In genomic region chr10:96656839-96657238, GRCh38 we compare ENCODE assay signal across 17 cellular contexts.
DNase-seq lines count a peak whose midpoint lies in the region; ATAC-seq, FAIRE-seq and TF ChIP-seq lines count a peak whose summit lies in the region.
"Had no signal": no experiment of that assay in that cellular context is flagged by ENCODE, and none has a peak within 500 bp of the region (broad histone marks: within the 10 kb centered on the region; RNA-seq: fewer than 3 reads in every experiment).

No MANE protein-coding gene starts in this region.

- H3K9ac ChIP-seq in HepG2 (ENCODE audit: insufficient read depth, low read depth, low read length) = no peak overlapping the region

- TF ChIP-seq POLR2A in right lobe of liver (IDR thresholded peaks at IDR 0.05) = no peak
- no peak for TF ChIP-seq POLR2A in HepG2 (IDR thresholded peaks at IDR 0.05; ENCODE audit: insufficient read depth in 1 of 2, low read depth in 2 of 2, low read length in 2 of 2)

- FAIRE-seq in HepG2 (lab: Jason Lieb, UNC) = no peak
- FAIRE-seq: endometrium, GM19239, RCC 7860 had no signal

- peak overlapping the region in 2 of 3 donors; percentile 47 to 82 for H3K27ac ChIP-seq in right lobe of liver
- H3K27ac ChIP-seq in HepG2 (ENCODE audit: extremely low read length, insufficient read depth, low read length) = no peak overlapping the region
- H3K27ac ChIP-seq in lung (ENCODE audit: low read depth in 1 of 2, low read length in 1 of 2) = no peak overlapping the region
- H3K27ac ChIP-seq in upper lobe of right lung = no peak overlapping the region

- in situ Hi-C loops in HepG2 (cut with HindIII; ENCODE audit: extremely low pct_ligation_motif_present, low pct_unique_long_range_greater_than_20kb) = no loop called here

- H4K20me1 ChIP-seq in HepG2 (ENCODE audit: insufficient read depth, low read length) = no peaks in the 10 kb centered on the region

- POLR2A ChIA-PET in HepG2 (lab: Yijun Ruan, JAX) (no interaction called here), GM10248 (lab: Yijun Ruan, JAX) (no interaction called here)

- CTCF ChIA-PET in HepG2 (lab: Yijun Ruan, JAX; ENCODE audit: low intra/inter-chr PET ratio, low total read pairs) (no interaction called here), GM10248 (lab: Yijun Ruan, JAX) (interaction anchor here (1.0 to 2.2 kb wide), 3 partner anchors 8 to 22 kb away, joined by 3 to 5 read pairs (median 4); no protein-coding TSS in a partner anchor)

- TF ChIP-seq CTCF in right lobe of liver (IDR thresholded peaks at IDR 0.05) (no peak), HepG2 (CRISPR knock-in tag; IDR thresholded peaks at IDR 0.05) (no peak), lung (IDR thresholded peaks at IDR 0.05; ENCODE audit: control extremely low read depth, extremely low read depth) (no peak), upper lobe of right lung (IDR thresholded peaks at IDR 0.05) (no peak), GM10248 (IDR thresholded peaks at IDR 0.05; ENCODE audit: control extremely low read depth, extremely low read depth, low read depth, missing control alignments) (no peak)

- H3K9me3 ChIP-seq in right lobe of liver (no peaks in the 10 kb centered on the region), HepG2 (ENCODE audit: low read length) (no peaks in the 10 kb centered on the region), lung (ENCODE audit: control insufficient read depth in 2 of 2, insufficient read depth in 1 of 2, low read length in 1 of 2) (no peaks in the 10 kb centered on the region), upper lobe of right lung (no peaks in the 10 kb centered on the region)
- H3K9me3 ChIP-seq: sigmoid colon, stomach had no signal

- ATAC-seq in right lobe of liver = peak; percentile 9 to 39 (median 12)
- ATAC-seq in HepG2 = no peak
- ATAC-seq in lung (ENCODE audit: insufficient read depth, low FRiP score) = peak; percentile 38
- peak; percentile 79 for ATAC-seq in upper lobe of right lung
- ATAC-seq in HG02885 (IDR thresholded peaks at IDR 0.05; ENCODE audit: poor library complexity, unreplicated experiment) = no peak

- H2AFZ ChIP-seq in HepG2 (ENCODE audit: low read length) = no peak overlapping the region

- H3K4me3 ChIP-seq in right lobe of liver (no peak overlapping the region), HepG2 (replicated peaks in 1 of 3; ENCODE audit: insufficient read depth in 1 of 3, low read depth in 2 of 3, low read length in 3 of 3) (no peak overlapping the region), lung (no peak overlapping the region), upper lobe of right lung (peak overlapping the region; percentile 10)
- H3K4me3 ChIP-seq: sigmoid colon had no signal

- intact Hi-C loops in right lobe of liver (cut with DNase I) (no loop called here), HepG2 (cut with micrococcal nuclease; ENCODE audit: unreplicated experiment) (no loop called here), upper lobe of right lung (cut with DNase I) (no loop called here)

- no peaks in the 10 kb centered on the region for H3K79me2 ChIP-seq in HepG2 (ENCODE audit: insufficient read depth, low read length)

- no peak overlapping the region for H3K4me2 ChIP-seq in HepG2 (ENCODE audit: low read depth, low read length)

- TF ChIP-seq EP300 in HepG2 (IDR thresholded peaks at IDR 0.05; ENCODE audit: low read depth in 2 of 2, low read length in 2 of 2) (no peak), HepG2 (CRISPR knock-in tag; IDR thresholded peaks at IDR 0.05; ENCODE audit: borderline replicate concordance) (no peak)

- H3K27me3 ChIP-seq in right lobe of liver = no peaks in the 10 kb centered on the region
- H3K27me3 ChIP-seq in HepG2 (ENCODE audit: control insufficient read depth in 1 of 2, insufficient read depth in 2 of 2, low read length in 2 of 2) = no peaks in the 10 kb centered on the region
- H3K27me3 ChIP-seq in lung (ENCODE audit: control insufficient read depth, insufficient read depth) = no peaks in the 10 kb centered on the region
- H3K27me3 ChIP-seq in upper lobe of right lung = no peaks in the 10 kb centered on the region
- H3K27me3 ChIP-seq: sigmoid colon, stomach had no signal

- no peak for DNase-seq in right lobe of liver
- no peak for DNase-seq in HepG2 (ENCODE audit: low spot score)
- DNase-seq in SKM-1 treated with dmso at 0.1 percent for 144 hours (lab: John Stamatoyannopoulos, UW; ENCODE audit: unreplicated experiment) = peak; percentile 86
- DNase-seq in lung (ENCODE audit: low spot score) = no peak
- no peak for DNase-seq in upper lobe of right lung
- DNase-seq in GM10248 (ENCODE audit: extremely low spot score) = no peak
- DNase-seq in NCI-H2196 (lab: John Stamatoyannopoulos, UW; ENCODE audit: unreplicated experiment) = no peak
- DNase-seq: activated CD4-positive, alpha-beta T cell treated with anti-CD3 and anti-CD28 coated beads, Interleukin-2, amount 50 U/mL, for 1 hour; activated naive CD4-positive, alpha-beta T cell treated with anti-CD3 and anti-CD28 coated beads, Interleukin-2, amount 10 ng/mL, durations not matched to agents 7 days and 5 days; NCI-H1048; NCI-H774; sigmoid colon; stomach had no signal

- H3K36me3 ChIP-seq in right lobe of liver = peaks cover 0 to 4% (median 2%) of the 10 kb centered on the region in 4 donors
- no peaks in the 10 kb centered on the region; a peak in 1 of 5 replicates for H3K36me3 ChIP-seq in HepG2 (replicated peaks in 1 of 2; ENCODE audit: control insufficient read depth in 1 of 2, insufficient read depth in 2 of 2, low read length in 2 of 2)
- no peaks in the 10 kb centered on the region for H3K36me3 ChIP-seq in lung (ENCODE audit: control insufficient read depth in 2 of 2, insufficient read depth in 2 of 2, low read length in 2 of 2)
- H3K36me3 ChIP-seq in upper lobe of right lung = no peaks in the 10 kb centered on the region
- H3K36me3 ChIP-seq: sigmoid colon, stomach had no signal

- no peak for TF ChIP-seq RAD21 in HepG2 (CRISPR knock-in tag; IDR thresholded peaks at IDR 0.05)

- peaks cover 0 to 72% (median 25%) of the 10 kb centered on the region in 4 donors for H3K4me1 ChIP-seq in right lobe of liver
- H3K4me1 ChIP-seq in HepG2 (ENCODE audit: insufficient read depth, low read length) = peaks cover 39% of the 10 kb centered on the region
- peaks cover 0 to 9% of the 10 kb centered on the region in 2 donors for H3K4me1 ChIP-seq in lung (ENCODE audit: control insufficient read depth in 2 of 2, insufficient read depth in 2 of 2, low read length in 2 of 2)
- no peaks in the 10 kb centered on the region for H3K4me1 ChIP-seq in upper lobe of right lung
- H3K4me1 ChIP-seq: sigmoid colon had no signal

- 50% methylated on average over 7 of the region's 9 CpGs for WGBS in right lobe of liver (ENCODE audit: insufficient coverage, low coverage, low lambda C conversion rate, missing lambda C conversion rate)
- WGBS in HepG2 (ENCODE audit: low lambda C conversion rate) = 75% methylated on average over 9 of the region's 9 CpGs
- 43 to 71% methylated on average over 9 of the region's 9 CpGs for WGBS in lung, 2 donors

- BruUV-seq in HepG2 (replicated peaks; lab: Mats Ljungman, UMichigan) = no TSS peak

TF ChIP-seq in HepG2, 621 proteins besides CTCF, POLR2A, EP300 and RAD21 (continues in another document):
- TF ChIP-seq ZNF75D (CRISPR knock-in tag; IDR thresholded peaks at IDR 0.05; ENCODE audit: borderline replicate concordance) (no peak), TIGD3 (CRISPR knock-in tag; IDR thresholded peaks at IDR 0.05; ENCODE audit: borderline replicate concordance) (no peak), NR2F2 (IDR thresholded peaks at IDR 0.05; ENCODE audit: borderline replicate concordance, low read depth) (no peak), ARID5B (CRISPR knock-in tag; IDR thresholded peaks at IDR 0.05) (no peak), PHF8 (CRISPR knock-in tag; IDR thresholded peaks at IDR 0.05) (no peak)
- TF ChIP-seq, protein P1, sequence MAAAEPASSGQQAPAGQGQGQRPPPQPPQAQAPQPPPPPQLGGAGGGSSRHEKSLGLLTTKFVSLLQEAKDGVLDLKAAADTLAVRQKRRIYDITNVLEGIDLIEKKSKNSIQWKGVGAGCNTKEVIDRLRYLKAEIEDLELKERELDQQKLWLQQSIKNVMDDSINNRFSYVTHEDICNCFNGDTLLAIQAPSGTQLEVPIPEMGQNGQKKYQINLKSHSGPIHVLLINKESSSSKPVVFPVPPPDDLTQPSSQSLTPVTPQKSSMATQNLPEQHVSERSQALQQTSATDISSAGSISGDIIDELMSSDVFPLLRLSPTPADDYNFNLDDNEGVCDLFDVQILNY (CRISPR knock-in tag; conservative IDR thresholded peaks at IDR 0.05) = no peak

Comparison
In these comparisons a context has a peak if more than half of its experiments do, and no peak if none do; other contexts are left out.
1. ATAC-seq: peak in right lobe of liver (4 of 4), lung (single experiment) and upper lobe of right lung (single experiment); none in HepG2 (single experiment) and HG02885 (single experiment).
2. H3K27ac ChIP-seq: peak in right lobe of liver (2 of 3); none in HepG2 (single experiment), lung (0 of 2) and upper lobe of right lung (single experiment).